1 cellular context compared by ENCODE assay signal in genomic region chr6:53715434-53715833, GRCh38.
TF ChIP-seq lines count a peak whose summit lies in the region.

No MANE protein-coding gene starts in this region.

TF ChIP-seq in IMR-90, 13 proteins besides CTCF, POLR2A, EP300 and RAD21 (continued from another document):
- TF ChIP-seq, protein P1, sequence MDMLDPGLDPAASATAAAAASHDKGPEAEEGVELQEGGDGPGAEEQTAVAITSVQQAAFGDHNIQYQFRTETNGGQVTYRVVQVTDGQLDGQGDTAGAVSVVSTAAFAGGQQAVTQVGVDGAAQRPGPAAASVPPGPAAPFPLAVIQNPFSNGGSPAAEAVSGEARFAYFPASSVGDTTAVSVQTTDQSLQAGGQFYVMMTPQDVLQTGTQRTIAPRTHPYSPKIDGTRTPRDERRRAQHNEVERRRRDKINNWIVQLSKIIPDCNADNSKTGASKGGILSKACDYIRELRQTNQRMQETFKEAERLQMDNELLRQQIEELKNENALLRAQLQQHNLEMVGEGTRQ (IDR thresholded peaks at IDR 0.05; ENCODE audit: low read depth, low read length), result no peak
- TF ChIP-seq BHLHE40 (IDR thresholded peaks at IDR 0.05; ENCODE audit: low read depth, low read length), result no peak
- TF ChIP-seq MXI1 (IDR thresholded peaks at IDR 0.05; ENCODE audit: borderline replicate concordance, low read depth, low read length), result no peak
- no peak for TF ChIP-seq MAZ (IDR thresholded peaks at IDR 0.05; ENCODE audit: borderline replicate concordance, low read depth, low read length)
- no peak for TF ChIP-seq CEBPB (IDR thresholded peaks at IDR 0.05; ENCODE audit: low read depth, low read length)
TF ChIP-seq in IMR-90: peak in this region for 0.
